24 cellular contexts compared by ENCODE assay signal in genomic region chr15:22870865-22871264, GRCh38.
"Had no signal": no experiment of that assay in that cellular context is flagged by ENCODE, and none has a peak within 500 bp of the region (broad histone marks: within the 10 kb centered on the region; RNA-seq: fewer than 3 reads in every experiment).

No MANE protein-coding gene starts in this region.

- H3K27ac ChIP-seq: cardiac muscle cell, coronary artery, upper lobe of left lung, vagina had no signal

- H3K27me3 ChIP-seq: cardiac muscle cell, heart left ventricle, upper lobe of left lung, vagina had no signal

- H3K4me3 ChIP-seq: cardiac muscle cell, coronary artery, heart left ventricle, upper lobe of left lung, vagina had no signal

- H3K4me1 ChIP-seq: upper lobe of left lung, vagina had no signal

- H3K9me3 ChIP-seq: heart left ventricle, upper lobe of left lung, vagina had no signal

- ATAC-seq: effector memory CD8-positive, alpha-beta T cell; natural killer cell; stimulated activated naive CD8-positive, alpha-beta T cell treated with anti-CD3 and anti-CD28 coated beads, Interleukin-15, amount 100 ng/mL, for 72 hours; T-helper 17 cell had no signal

- H3K27ac Mint-ChIP-seq: activated CD4-positive, alpha-beta memory T cell treated with anti-CD3 and anti-CD28 coated beads for 36 hours; activated CD4-positive, alpha-beta T cell treated with anti-CD3 and anti-CD28 coated beads, Interleukin-2, amount 10 ng/mL, durations not matched to agents 24 days and 14 days; activated naive CD4-positive, alpha-beta T cell treated with anti-CD3 and anti-CD28 coated beads, Interleukin-2, amount 50 U/mL, for 24 hours; activated T-cell treated with anti-CD3 and anti-CD28 coated beads, Interleukin-2, amount 50 U/mL, for 24 hours; activated T-helper 2 cell treated with anti-CD3 and anti-CD28 coated beads, Interferon-gamma antibody, Interleukin-2, Interleukin-4, amounts not matched to agents 10 μg/mL and 5 μg/mL and 100 μg/mL, durations not matched to agents 14 hours and 24 hours and 36 hours; effector memory CD8-positive, alpha-beta T cell; natural killer cell; T-helper 17 cell had no signal

- H3K9me3 Mint-ChIP-seq: activated CD4-positive, alpha-beta memory T cell treated with anti-CD3 and anti-CD28 coated beads for 36 hours; activated CD4-positive, alpha-beta T cell treated with anti-CD3 and anti-CD28 coated beads, Interleukin-2, amount 10 ng/mL, durations not matched to agents 24 days and 14 days; activated naive CD4-positive, alpha-beta T cell treated with anti-CD3 and anti-CD28 coated beads, Interleukin-2, amount 50 U/mL, for 24 hours; activated T-cell treated with anti-CD3 and anti-CD28 coated beads, Interleukin-2, amount 50 U/mL, for 24 hours; activated T-helper 2 cell treated with anti-CD3 and anti-CD28 coated beads, Interferon-gamma antibody, Interleukin-2, Interleukin-4, amounts not matched to agents 10 μg/mL and 5 μg/mL and 100 μg/mL, durations not matched to agents 14 hours and 24 hours and 36 hours; brain; effector memory CD8-positive, alpha-beta T cell; immature natural killer cell; natural killer cell; stimulated activated naive CD8-positive, alpha-beta T cell treated with anti-CD3 and anti-CD28 coated beads, Interleukin-15, amount 100 ng/mL, for 72 hours had no signal

- DNase-seq: activated CD4-positive, alpha-beta memory T cell treated with anti-CD3 and anti-CD28 coated beads for 36 hours; activated CD4-positive, alpha-beta T cell treated with anti-CD3 and anti-CD28 coated beads, Interleukin-2, amount 10 ng/mL, durations not matched to agents 24 days and 14 days; activated CD4-positive, CD25-positive, alpha-beta regulatory T cell treated with anti-CD3 and anti-CD28 coated beads, Interleukin-2, amount 50 U/mL, for 72 hours; activated CD8-positive, alpha-beta memory T cell treated with anti-CD3 and anti-CD28 coated beads, Interleukin-2, amount 50 U/mL, for 4 hours; activated T-cell treated with anti-CD3 and anti-CD28 coated beads, Interleukin-2, amount 50 U/mL, for 24 hours; aorta; cerebellar nuclear complex; effector memory CD8-positive, alpha-beta T cell; heart left ventricle; hypothalamus; immature natural killer cell; kidney; natural killer cell; right cardiac atrium; stimulated activated naive CD8-positive, alpha-beta T cell treated with anti-CD3 and anti-CD28 coated beads, Interleukin-15, amount 100 ng/mL, for 72 hours; substantia nigra; T-helper 17 cell; upper lobe of left lung had no signal

- H3K4me1 Mint-ChIP-seq: stimulated activated naive CD8-positive, alpha-beta T cell treated with anti-CD3 and anti-CD28 coated beads, Interleukin-15, amount 100 ng/mL, for 72 hours had no signal

- H3K4me3 Mint-ChIP-seq: activated CD4-positive, alpha-beta memory T cell treated with anti-CD3 and anti-CD28 coated beads for 36 hours; activated CD4-positive, alpha-beta T cell treated with anti-CD3 and anti-CD28 coated beads, Interleukin-2, amount 10 ng/mL, durations not matched to agents 24 days and 14 days; activated naive CD4-positive, alpha-beta T cell treated with anti-CD3 and anti-CD28 coated beads, Interleukin-2, amount 50 U/mL, for 24 hours; activated T-cell treated with anti-CD3 and anti-CD28 coated beads, Interleukin-2, amount 50 U/mL, for 24 hours; brain; effector memory CD8-positive, alpha-beta T cell; immature natural killer cell; natural killer cell; stimulated activated naive CD8-positive, alpha-beta T cell treated with anti-CD3 and anti-CD28 coated beads, Interleukin-15, amount 100 ng/mL, for 72 hours; T-helper 17 cell had no signal

- H3K27me3 Mint-ChIP-seq: activated CD4-positive, alpha-beta memory T cell treated with anti-CD3 and anti-CD28 coated beads for 36 hours; activated CD4-positive, alpha-beta T cell treated with anti-CD3 and anti-CD28 coated beads, Interleukin-2, amount 10 ng/mL, durations not matched to agents 24 days and 14 days; activated naive CD4-positive, alpha-beta T cell treated with anti-CD3 and anti-CD28 coated beads, Interleukin-2, amount 50 U/mL, for 24 hours; activated T-cell treated with anti-CD3 and anti-CD28 coated beads, Interleukin-2, amount 50 U/mL, for 24 hours; brain; effector memory CD8-positive, alpha-beta T cell; stimulated activated naive CD8-positive, alpha-beta T cell treated with anti-CD3 and anti-CD28 coated beads, Interleukin-15, amount 100 ng/mL, for 72 hours; T-helper 17 cell had no signal
